In the genomic region with DNA sequence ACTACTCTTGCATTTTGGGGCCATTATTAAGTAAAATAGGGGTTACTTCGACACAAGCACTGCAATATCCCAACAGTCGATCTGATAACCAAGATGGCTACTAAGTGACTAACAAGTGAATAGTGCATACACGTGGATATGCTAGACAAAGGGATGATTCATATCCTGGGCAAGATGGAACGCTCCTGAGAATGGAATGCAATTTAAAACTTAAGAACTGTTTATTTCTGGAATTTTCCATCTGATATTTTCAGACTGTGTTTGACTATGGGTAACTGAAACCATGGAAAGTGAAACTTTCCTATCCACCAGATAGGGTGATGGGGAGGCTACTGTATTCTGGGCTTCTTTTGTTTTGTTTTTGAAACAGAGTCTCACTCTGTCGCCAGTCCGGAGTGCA, we compare ENCODE assay signal across 14 cellular contexts.
DNase-seq lines count a peak whose midpoint lies in the region; ATAC-seq, FAIRE-seq and TF ChIP-seq lines count a peak whose summit lies in the region.
"Had no signal": no experiment of that assay in that cellular context is flagged by ENCODE, and none has a peak within 500 bp of the region (broad histone marks: within the 10 kb centered on the region; RNA-seq: fewer than 3 reads in every experiment).

No MANE protein-coding gene starts in this region.

- H3K36me3 ChIP-seq in BJ (ENCODE audit: control insufficient read depth, insufficient read depth, low read length) (no peaks in the 10 kb centered on the region), mesenchymal stem cell (ENCODE audit: control insufficient read depth in 1 of 2, insufficient read depth in 2 of 2, low read depth in 1 of 2, low read length in 2 of 2) (peaks cover under 1 to 14% of the 10 kb centered on the region in 2 experiments)
- H3K36me3 ChIP-seq: right atrium auricular region had no signal

- DNase-seq in BJ (ENCODE audit: low read depth): peak; percentile 82
- peak; percentile 80 for DNase-seq in NCI-H226
- peak; percentile 93 for DNase-seq in dermis blood vessel endothelial cell
- DNase-seq in mesenchymal stem cell: peak; percentile 91
- DNase-seq in GM19239 (ENCODE audit: insufficient read length, low spot score): no peak
- no peak for DNase-seq in activated T-cell treated with anti-CD3 and anti-CD28 coated beads, Interleukin-2, amount 50 U/mL, for 1 hour
- DNase-seq: activated gamma-delta T cell treated with Interleukin-2 at 50 U/mL for 16 hours, H7, NCI-H1694, OCI-M1 had no signal

- no peak for TF ChIP-seq CTCF in BJ (IDR thresholded peaks at IDR 0.05; ENCODE audit: insufficient read depth, low read depth, low read length)

- POLR2A ChIA-PET in BJ (lab: Charles Lee): no interaction called here

- no peak overlapping the region for H3K23ac ChIP-seq in mesenchymal stem cell (ENCODE audit: low read length in 2 of 2)

- no peak overlapping the region for H2AK5ac ChIP-seq in mesenchymal stem cell (ENCODE audit: low read length, severe bottlenecking)

- no peak overlapping the region for H3K4ac ChIP-seq in mesenchymal stem cell (ENCODE audit: low read depth in 1 of 2, low read length in 2 of 2)

- no peak overlapping the region for H3K14ac ChIP-seq in mesenchymal stem cell (ENCODE audit: low read length in 2 of 2)

- H2BK120ac ChIP-seq in mesenchymal stem cell (ENCODE audit: low read depth, low read length): no peak overlapping the region

- no peak overlapping the region for H4K91ac ChIP-seq in mesenchymal stem cell (ENCODE audit: low read length)

- no peak overlapping the region for H3K4me2 ChIP-seq in mesenchymal stem cell (ENCODE audit: low read length, poor library complexity, severe bottlenecking)

- H3K27me3 ChIP-seq in BJ (ENCODE audit: control insufficient read depth, insufficient read depth, low read length): no peaks in the 10 kb centered on the region
- H3K27me3 ChIP-seq in mesenchymal stem cell (ENCODE audit: control insufficient read depth in 1 of 2, insufficient read depth in 1 of 2, low read length in 2 of 2): no peaks in the 10 kb centered on the region
- H3K27me3 ChIP-seq: right atrium auricular region had no signal

- no peak overlapping the region for H2BK5ac ChIP-seq in mesenchymal stem cell (ENCODE audit: low read depth, low read length, poor library complexity, severe bottlenecking)

- no peaks in the 10 kb centered on the region for H3K9me3 ChIP-seq in mesenchymal stem cell (ENCODE audit: control insufficient read depth, low read length)
- H3K9me3 ChIP-seq: right atrium auricular region had no signal

- no peak for ATAC-seq in HG02610 (IDR thresholded peaks at IDR 0.05; ENCODE audit: unreplicated experiment)
- no peak for ATAC-seq in GM18907 (IDR thresholded peaks at IDR 0.05; ENCODE audit: unreplicated experiment)

- WGBS in mesenchymal stem cell: 46% methylated on average over 6 of the region's 6 CpGs

- peaks cover 8% of the 10 kb centered on the region for H3K79me1 ChIP-seq in mesenchymal stem cell (replicated peaks; ENCODE audit: low read length, poor library complexity, severe bottlenecking)

- H2BK12ac ChIP-seq in mesenchymal stem cell (ENCODE audit: low read length in 2 of 2): no peak overlapping the region

- no peak overlapping the region for H4K8ac ChIP-seq in mesenchymal stem cell (ENCODE audit: low read length)

- H3K18ac ChIP-seq in mesenchymal stem cell (ENCODE audit: low read depth in 1 of 2, low read length in 2 of 2): no peak overlapping the region

- H3K4me1 ChIP-seq in mesenchymal stem cell (ENCODE audit: control insufficient read depth, insufficient read depth, low read depth, low read length): peaks cover 3% of the 10 kb centered on the region

- FAIRE-seq in GM19239 (lab: Jason Lieb, UNC): no peak
- FAIRE-seq: D721Med had no signal

- H3K4me3 ChIP-seq in BJ (ENCODE audit: low read depth, low read length): no peak overlapping the region
- no peak overlapping the region for H3K4me3 ChIP-seq in mesenchymal stem cell (ENCODE audit: insufficient read depth in 1 of 2, low read depth in 1 of 2, low read length in 2 of 2)
- H3K4me3 ChIP-seq: right atrium auricular region had no signal

- H2BK15ac ChIP-seq in mesenchymal stem cell (ENCODE audit: low read depth, poor library complexity, severe bottlenecking): no peak overlapping the region

- no peak overlapping the region for H2AFZ ChIP-seq in mesenchymal stem cell (ENCODE audit: low read depth, low read length)

- H3K27ac ChIP-seq in mesenchymal stem cell (ENCODE audit: low read length, poor library complexity, severe bottlenecking): peak overlapping the region; percentile 48
- H3K27ac ChIP-seq: right atrium auricular region had no signal

- CTCF ChIA-PET in BJ (lab: Yijun Ruan, JAX): no interaction called here

- H3K9ac ChIP-seq in mesenchymal stem cell (ENCODE audit: low read length): peak overlapping the region; percentile 18

Comparison
In these comparisons a context has a peak if more than half of its experiments do, and no peak if none do; other contexts are left out.
1. DNase-seq: peak in BJ (single experiment), NCI-H226 (single experiment), dermis blood vessel endothelial cell (single experiment) and mesenchymal stem cell (single experiment); none in GM19239 (single experiment) and activated T-cell treated with anti-CD3 and anti-CD28 coated beads, Interleukin-2, amount 50 U/mL, for 1 hour (single experiment).